In genomic region chr7:70749831-70750230, GRCh38 we compare ENCODE assay signal across 14 cellular contexts.
DNase-seq lines count a peak whose midpoint lies in the region; ATAC-seq and TF ChIP-seq lines count a peak whose summit lies in the region.
"Had no signal": no experiment of that assay in that cellular context is flagged by ENCODE, and none has a peak within 500 bp of the region (broad histone marks: within the 10 kb centered on the region; RNA-seq: fewer than 3 reads in every experiment).

No MANE protein-coding gene starts in this region.

- TF ChIP-seq CTCF in Calu3 (IDR thresholded peaks at IDR 0.05; ENCODE audit: unreplicated experiment), result no peak

- H3K36me3 Mint-ChIP-seq in activated T-helper 17 cell treated with anti-CD3 and anti-CD28 coated beads, Interleukin-2, amount 50 U/mL, for 72 hours (ENCODE audit: low read depth), result no peaks in the 10 kb centered on the region
- no peaks in the 10 kb centered on the region for H3K36me3 Mint-ChIP-seq in stimulated activated effector memory CD8-positive, alpha-beta T cell treated with anti-CD3 and anti-CD28 coated beads, Interleukin-12 subunit alpha, Interleukin-12 subunit beta, amount 100 ng/mL, for 72 hours
- no peaks in the 10 kb centered on the region for H3K36me3 Mint-ChIP-seq in Calu3 (ENCODE audit: insufficient read depth, unreplicated experiment)
- H3K36me3 Mint-ChIP-seq: CD8-positive, alpha-beta T cell had no signal

- H3K27ac Mint-ChIP-seq in activated T-helper 17 cell treated with anti-CD3 and anti-CD28 coated beads, Interleukin-2, amount 50 U/mL, for 72 hours, result no peak overlapping the region
- H3K27ac Mint-ChIP-seq in stimulated activated effector memory CD8-positive, alpha-beta T cell treated with anti-CD3 and anti-CD28 coated beads, Interleukin-12 subunit alpha, Interleukin-12 subunit beta, amount 100 ng/mL, for 72 hours, result peak overlapping the region; percentile 48
- H3K27ac Mint-ChIP-seq in Calu3 (ENCODE audit: unreplicated experiment), result no peak overlapping the region
- H3K27ac Mint-ChIP-seq: CD8-positive, alpha-beta T cell had no signal

- H3K9me3 Mint-ChIP-seq in activated T-helper 17 cell treated with anti-CD3 and anti-CD28 coated beads, Interleukin-2, amount 50 U/mL, for 72 hours, result no peaks in the 10 kb centered on the region
- no peaks in the 10 kb centered on the region for H3K9me3 Mint-ChIP-seq in stimulated activated effector memory CD8-positive, alpha-beta T cell treated with anti-CD3 and anti-CD28 coated beads, Interleukin-12 subunit alpha, Interleukin-12 subunit beta, amount 100 ng/mL, for 72 hours
- H3K9me3 Mint-ChIP-seq in Calu3 (ENCODE audit: low read depth, unreplicated experiment), result peaks cover 10% of the 10 kb centered on the region
- H3K9me3 Mint-ChIP-seq: CD8-positive, alpha-beta T cell had no signal

- intact Hi-C loops in Calu3 (cut with micrococcal nuclease; ENCODE audit: unreplicated experiment), result no loop called here

- ATAC-seq in activated T-helper 17 cell treated with anti-CD3 and anti-CD28 coated beads, Interleukin-2, amount 50 U/mL, for 72 hours (replicated peaks), result peak; percentile 40
- peak; percentile 92 for ATAC-seq in stimulated activated effector memory CD8-positive, alpha-beta T cell treated with anti-CD3 and anti-CD28 coated beads, Interleukin-12 subunit alpha, Interleukin-12 subunit beta, amount 100 ng/mL, for 72 hours
- ATAC-seq: CD8-positive, alpha-beta T cell had no signal

- BruUV-seq in Calu3 (replicated peaks; lab: Mats Ljungman, UMichigan), result no TSS peak

- no peak overlapping the region for H3K4me3 Mint-ChIP-seq in activated T-helper 17 cell treated with anti-CD3 and anti-CD28 coated beads, Interleukin-2, amount 50 U/mL, for 72 hours
- H3K4me3 Mint-ChIP-seq in stimulated activated effector memory CD8-positive, alpha-beta T cell treated with anti-CD3 and anti-CD28 coated beads, Interleukin-12 subunit alpha, Interleukin-12 subunit beta, amount 100 ng/mL, for 72 hours, result no peak overlapping the region
- H3K4me3 Mint-ChIP-seq in Calu3 (ENCODE audit: low read depth, unreplicated experiment), result no peak overlapping the region
- H3K4me3 Mint-ChIP-seq: CD8-positive, alpha-beta T cell had no signal

- no peaks in the 10 kb centered on the region for H3K27me3 Mint-ChIP-seq in activated T-helper 17 cell treated with anti-CD3 and anti-CD28 coated beads, Interleukin-2, amount 50 U/mL, for 72 hours
- H3K27me3 Mint-ChIP-seq in Calu3 (ENCODE audit: unreplicated experiment), result no peaks in the 10 kb centered on the region

- CTCF ChIA-PET in Calu3 (lab: Charles Lee), result no interaction called here

- DNase-seq in myocyte (ENCODE audit: low read depth) (peak; percentile 61), DMS 273 (lab: John Stamatoyannopoulos, UW; ENCODE audit: unreplicated experiment) (no peak), Calu3 (no peak)
- DNase-seq in stimulated activated effector memory CD8-positive, alpha-beta T cell treated with anti-CD3 and anti-CD28 coated beads, Interleukin-12 subunit alpha, Interleukin-12 subunit beta, amount 100 ng/mL, for 72 hours (ENCODE audit: low spot score in 2 of 2), result no peak
- no peak for DNase-seq in stimulated activated CD4-positive, alpha-beta T cell treated with anti-CD3 and anti-CD28 coated beads, Interleukin-4, amount 100 ng/mL, for 24 hours
- DNase-seq: C1 segment of cervical spinal cord; Caco-2; CD8-positive, alpha-beta T cell; DMS53; DMS79 treated with DMSO at 0.1 percent for 48 hours; GF-D8; GOT3; HCEC 1CT had no signal

- H3K4me1 Mint-ChIP-seq in activated T-helper 17 cell treated with anti-CD3 and anti-CD28 coated beads, Interleukin-2, amount 50 U/mL, for 72 hours, result no peaks in the 10 kb centered on the region
- H3K4me1 Mint-ChIP-seq in stimulated activated effector memory CD8-positive, alpha-beta T cell treated with anti-CD3 and anti-CD28 coated beads, Interleukin-12 subunit alpha, Interleukin-12 subunit beta, amount 100 ng/mL, for 72 hours, result peaks cover 62% of the 10 kb centered on the region
- H3K4me1 Mint-ChIP-seq in Calu3 (ENCODE audit: low read depth, unreplicated experiment), result no peaks in the 10 kb centered on the region
